8 cellular contexts compared by ENCODE assay signal in genomic region chr4:184649971-184650855, GRCh38. TPM values are rescaled to one million over a fixed set of nuclear protein-coding genes. Genes with fewer than 3 reads are reported as not detected.
A peak's percentile ranks its signal among the peaks of the same experiment; 100 is the strongest.
DNase-seq lines count a peak whose midpoint lies in the region; ATAC-seq and TF ChIP-seq lines count a peak whose summit lies in the region.

No MANE protein-coding gene starts in this region.

- H3K4me3 ChIP-seq in WERI-Rb-1 (ENCODE audit: low read depth, low read length): peak overlapping the region; percentile 58
- H3K4me3 ChIP-seq in esophagus squamous epithelium: peak overlapping the region; percentile 77 to 91 (median 89)
- peak overlapping the region; percentile 71 to 75 for H3K4me3 ChIP-seq in neuronal stem cell (ENCODE audit: low read length in 2 of 2)

- H2AK5ac ChIP-seq in neuronal stem cell (ENCODE audit: low read depth, low read length): no peak overlapping the region

- no peak overlapping the region for H4K91ac ChIP-seq in neuronal stem cell (ENCODE audit: low read depth, low read length, poor library complexity)

- in situ Hi-C loops in GM13977 (cut with MboI; ENCODE audit: low pct_unique_long_range_greater_than_20kb, low sequenced_read_pairs, unreplicated experiment): no loop called here

- no peak overlapping the region for H3K4ac ChIP-seq in neuronal stem cell (ENCODE audit: low read length)

- H4K8ac ChIP-seq in neuronal stem cell (ENCODE audit: low read depth, low read length): no peak overlapping the region

- H3K18ac ChIP-seq in neuronal stem cell (ENCODE audit: low read length): peak overlapping the region; percentile 61

- no peak overlapping the region for H2BK15ac ChIP-seq in neuronal stem cell (ENCODE audit: low read length)

- H3K4me1 ChIP-seq in esophagus squamous epithelium (peaks cover 20 to 49% (median 36%) of the 10 kb centered on the region in 3 donors), neuronal stem cell (ENCODE audit: control insufficient read depth in 2 of 2, insufficient read depth in 1 of 2, low read depth in 1 of 2, low read length in 2 of 2) (peaks cover 8 to 11% of the 10 kb centered on the region in 2 donors)

- H3K23ac ChIP-seq in neuronal stem cell (ENCODE audit: low read depth, low read length, poor library complexity): no peak overlapping the region

- H3K9me3 ChIP-seq in WERI-Rb-1 (ENCODE audit: severe bottlenecking) (no peaks in the 10 kb centered on the region), esophagus squamous epithelium (no peaks in the 10 kb centered on the region), neuronal stem cell (replicated peaks in 1 of 2; ENCODE audit: control insufficient read depth in 2 of 2, insufficient read depth in 1 of 2, low read depth in 1 of 2, low read length in 2 of 2) (no peaks in the 10 kb centered on the region)

- intact Hi-C loops in esophagus squamous epithelium (cut with DNase I): loop anchor here (10.0 kb wide), 3 partner anchors 95 to 385 kb away; no protein-coding TSS in a partner anchor

- H3K4me2 ChIP-seq in neuronal stem cell (ENCODE audit: insufficient read depth, low read length, poor library complexity, severe bottlenecking): peak overlapping the region; percentile 66

- ATAC-seq in GM19351 (IDR thresholded peaks at IDR 0.05; ENCODE audit: unreplicated experiment) (peak; percentile 5), HG03520 (IDR thresholded peaks at IDR 0.05; ENCODE audit: unreplicated experiment) (peak; percentile 5)

- H3K36me3 ChIP-seq in WERI-Rb-1 (peaks cover 19% of the 10 kb centered on the region), esophagus squamous epithelium (peaks cover 0 to 7% (median 0%) of the 10 kb centered on the region in 3 donors), neuronal stem cell (replicated peaks in 1 of 2; ENCODE audit: control insufficient read depth in 2 of 2, insufficient read depth in 2 of 2, low read length in 2 of 2) (peaks cover 0 to 16% of the 10 kb centered on the region in 2 donors)

- DNase-seq in D341Med (ENCODE audit: low spot score) (peak; percentile 46), WERI-Rb-1 (peak; percentile 60), esophagus squamous epithelium (lab: John Stamatoyannopoulos, UW) (no peak), neuronal stem cell (ENCODE audit: low spot score) (peak; percentile 11), GM13977 (ENCODE audit: low spot score) (no peak)
- no peak for DNase-seq in activated effector memory CD4-positive, alpha-beta T cell treated with anti-CD3 and anti-CD28 coated beads, Interleukin-2, amount 50 U/mL, for 16 hours

- TF ChIP-seq POLR2A in esophagus squamous epithelium (IDR thresholded peaks at IDR 0.05): no peak

- TF ChIP-seq CTCF in WERI-Rb-1 (IDR thresholded peaks at IDR 0.05; ENCODE audit: low read depth, low read length) (no peak), esophagus squamous epithelium (IDR thresholded peaks at IDR 0.05) (peak in 3 of 6 experiments; percentile 5 to 14 (median 7)), GM13977 (IDR thresholded peaks at IDR 0.05; ENCODE audit: extremely low read depth, insufficient read depth, missing control alignments) (no peak)

- H2BK120ac ChIP-seq in neuronal stem cell (ENCODE audit: low read depth, low read length): no peak overlapping the region

- peak overlapping the region; percentile 91 for H2AFZ ChIP-seq in neuronal stem cell (ENCODE audit: low read length)

- H2BK5ac ChIP-seq in neuronal stem cell (ENCODE audit: low read length): no peak overlapping the region

- H3K14ac ChIP-seq in neuronal stem cell (ENCODE audit: low read length): no peak overlapping the region

- H3K9ac ChIP-seq in neuronal stem cell (ENCODE audit: low read depth, low read length, poor library complexity): peak overlapping the region; percentile 71

- 29 to 48% methylated on average over 14 to 20 of the region's 21 CpGs for WGBS in esophagus squamous epithelium, 2 donors
- WGBS in neuronal stem cell (ENCODE audit: extremely low coverage in 2 of 2, insufficient read length in 2 of 2, insufficient replicate concordance in 1 of 2), 2 donors: no CpG with 5 or more reads among the region's 21 CpGs

- no peaks in the 10 kb centered on the region for H3K79me1 ChIP-seq in neuronal stem cell (ENCODE audit: low read depth, low read length)

- no peak overlapping the region for H2BK12ac ChIP-seq in neuronal stem cell (ENCODE audit: low read length)

- peak overlapping the region; percentile 99 for H3K27ac ChIP-seq in WERI-Rb-1
- peak overlapping the region; percentile 96 to 100 (median 98) for H3K27ac ChIP-seq in esophagus squamous epithelium
- peak overlapping the region; percentile 76 for H3K27ac ChIP-seq in neuronal stem cell (replicated peaks; ENCODE audit: low read length)

- H3K27me3 ChIP-seq in WERI-Rb-1 (ENCODE audit: insufficient read depth, low read depth, severe bottlenecking) (no peaks in the 10 kb centered on the region), esophagus squamous epithelium (no peaks in the 10 kb centered on the region), neuronal stem cell (ENCODE audit: control insufficient read depth in 3 of 3, insufficient read depth in 3 of 3, low read depth in 1 of 3, low read length in 3 of 3) (no peaks in the 10 kb centered on the region)

RNA-seq across cellular contexts. Expression of gene PRIMPOL, which starts 0.7 kb away (rescaled TPM):
- total RNA-seq in esophagus squamous epithelium: 10 to 100 TPM in 3 of 4 donors, 1 to 10 TPM in 1; 4.5 to 15.6 (median 10.8) TPM
- 11.9 TPM for polyA plus RNA-seq in neuronal stem cell (2013, experiment 1 of 2)
- 11.5 TPM for polyA plus RNA-seq in neuronal stem cell (2013, experiment 2 of 2)

RNA-seq across cellular contexts. Expression of gene CASP3, which starts 1.0 kb away (rescaled TPM):
- 10 to 100 TPM; 22.9 to 48.0 (median 28.5) TPM for total RNA-seq in esophagus squamous epithelium
- 21.2 TPM for polyA plus RNA-seq in neuronal stem cell (2013, experiment 1 of 2)
- polyA plus RNA-seq in neuronal stem cell (2013, experiment 2 of 2): 21.7 TPM

Comparison
In these comparisons a context has a peak if more than half of its experiments do, and no peak if none do; other contexts are left out.
1. DNase-seq: peak in D341Med (single experiment), WERI-Rb-1 (single experiment) and neuronal stem cell (single experiment); none in esophagus squamous epithelium (single experiment), activated effector memory CD4-positive, alpha-beta T cell treated with anti-CD3 and anti-CD28 coated beads, Interleukin-2, amount 50 U/mL, for 16 hours (single experiment) and GM13977 (single experiment).
2. Peak in every context shown above with its lines, with median percentiles within 50 percentile points of each other: H3K27ac ChIP-seq and H3K4me3 ChIP-seq.